In genomic region chr7:77463641-77464040, GRCh38 we compare ENCODE assay signal across 8 cellular contexts. TPM values are rescaled to one million over a fixed set of nuclear protein-coding genes. Genes with fewer than 3 reads are reported as not detected.
A peak's percentile ranks its signal among the peaks of the same experiment; 100 is the strongest.
DNase-seq lines count a peak whose midpoint lies in the region; ATAC-seq and TF ChIP-seq lines count a peak whose summit lies in the region.
"Not testable (repeated sequence)": the region's sequence is repeated elsewhere in the genome, so short reads cannot be mapped to it uniquely, and the experiment has no call there.

No MANE protein-coding gene starts in this region.

- intact Hi-C loops in lower lobe of right lung (cut with DNase I) = not testable (repeated sequence)

- DNase-seq in GM06990 (ENCODE audit: extremely low read depth, insufficient read length) (peak; percentile 28), RPMI7951 (ENCODE audit: low read depth) (peak; percentile 64), adipocyte (ENCODE audit: low read depth) (peak; percentile 37)
- not testable (repeated sequence) for DNase-seq in lower lobe of right lung
- DNase-seq in stimulated activated naive CD8-positive, alpha-beta T cell treated with anti-CD3 and anti-CD28 coated beads, Interleukin-15, Interleukin-2, amounts not matched to agents 100 U/mL and 50 U/mL, for 24 hours = peak; percentile 23

- not testable (repeated sequence) for H3K36me3 ChIP-seq in GM06990 (ENCODE audit: control insufficient read depth, insufficient read depth, low read length); adipocyte (ENCODE audit: control insufficient read depth, insufficient read depth, low read length, severe bottlenecking); lower lobe of right lung

- H3K9ac ChIP-seq in adipocyte (ENCODE audit: low read length) = not testable (repeated sequence)

- not testable (repeated sequence) for H3K9me3 ChIP-seq in adipocyte (ENCODE audit: control insufficient read depth, low read length); lower lobe of right lung

- H3K4me1 ChIP-seq in adipocyte (ENCODE audit: control insufficient read depth, insufficient read depth, low read length) = peaks cover 38% of the 10 kb centered on the region
- not testable (repeated sequence) for H3K4me1 ChIP-seq in lower lobe of right lung

- not testable (repeated sequence) for H3K27me3 ChIP-seq in GM06990 (replicated peaks; ENCODE audit: control insufficient read depth, insufficient read depth, low read length); adipocyte (replicated peaks; ENCODE audit: control insufficient read depth, insufficient read depth, low read length); lower lobe of right lung (ENCODE audit: low read depth)

- H3K4me3 ChIP-seq in GM06990 (replicated peaks; ENCODE audit: low read depth, low read length); adipocyte (ENCODE audit: low read length); lower lobe of right lung: not testable (repeated sequence)

- H3K27ac ChIP-seq in lower lobe of right lung = not testable (repeated sequence)

- ATAC-seq in GM19463 (IDR thresholded peaks at IDR 0.05; ENCODE audit: unreplicated experiment) (peak; percentile 65), HG02870 (IDR thresholded peaks at IDR 0.05; ENCODE audit: unreplicated experiment) (peak; percentile 64), HG03575 (IDR thresholded peaks at IDR 0.05; ENCODE audit: extremely low read depth, insufficient number of reproducible peaks, low FRiP score, unreplicated experiment) (peak; percentile 33), lower lobe of right lung (peak; percentile 55 to 58)
- peak; percentile 97 for ATAC-seq in stimulated activated naive CD8-positive, alpha-beta T cell treated with anti-CD3 and anti-CD28 coated beads, Interleukin-15, Interleukin-2, amounts not matched to agents 100 U/mL and 50 U/mL, for 24 hours

- TF ChIP-seq CTCF in GM06990 (IDR thresholded peaks at IDR 0.05; ENCODE audit: insufficient read depth, low read length, poor library complexity, severe bottlenecking); lower lobe of right lung (IDR thresholded peaks at IDR 0.05): not testable (repeated sequence)

RNA-seq across cellular contexts. Expression of gene GSAP, which starts 47.5 kb away (rescaled TPM):
- total RNA-seq in RPMI7951 (2014; rRNA removed; shearing (Covaris generic)) = 4.3 and 7.4 TPM in 2 replicates
- 80.0 TPM for total RNA-seq in lower lobe of right lung

Comparison
In these comparisons a context has a peak if more than half of its experiments do, and no peak if none do; other contexts are left out.
1. ATAC-seq: peak in every context shown above with its lines; median percentile 97 in stimulated activated naive CD8-positive, alpha-beta T cell treated with anti-CD3 and anti-CD28 coated beads, Interleukin-15, Interleukin-2, amounts not matched to agents 100 U/mL and 50 U/mL, for 24 hours; 65 in GM19463; 64 in HG02870; 56 in lower lobe of right lung; 33 in HG03575.